ENCODE assay signal across 7 cellular contexts in the genomic region with DNA sequence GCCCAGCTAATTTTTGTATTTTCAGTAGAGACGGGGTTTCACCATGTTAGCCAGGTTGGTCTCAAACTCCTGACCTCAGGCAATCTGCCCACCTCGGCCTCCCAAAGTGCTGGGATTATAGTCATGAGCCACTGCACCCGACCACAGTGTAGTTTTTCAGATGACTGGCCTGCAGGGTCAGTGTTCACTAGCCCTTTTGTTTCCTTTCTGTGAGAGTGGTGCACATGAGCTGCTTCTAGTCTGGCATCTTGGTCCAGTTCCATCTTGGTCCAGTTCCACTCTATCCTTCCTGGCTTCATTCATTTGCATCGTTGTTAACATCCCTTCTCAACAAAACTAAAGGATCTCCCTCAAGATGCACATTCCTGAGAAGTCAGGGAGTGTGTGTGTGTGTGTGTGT.
DNase-seq lines count a peak whose midpoint lies in the region; ATAC-seq lines count a peak whose summit lies in the region.
"Not testable (repeated sequence)": the region's sequence is repeated elsewhere in the genome, so short reads cannot be mapped to it uniquely, and the experiment has no call there.

No MANE protein-coding gene starts in this region.

- not testable (repeated sequence) for H3K4me3 Mint-ChIP-seq in central memory CD8-positive, alpha-beta T cell

- in situ Hi-C loops in SK-MEL-5 (cut with HindIII; ENCODE audit: low pct_unique_long_range_greater_than_20kb, low sequenced_read_pairs) = not testable (repeated sequence)

- not testable (repeated sequence) for H3K9me3 Mint-ChIP-seq in central memory CD8-positive, alpha-beta T cell

- not testable (repeated sequence) for H3K36me3 Mint-ChIP-seq in central memory CD8-positive, alpha-beta T cell (ENCODE audit: insufficient read depth)

- ATAC-seq in central memory CD8-positive, alpha-beta T cell (replicated peaks; ENCODE audit: extremely low read depth, poor library complexity, severe bottlenecking) = not testable (repeated sequence)

- H3K4me1 Mint-ChIP-seq in central memory CD8-positive, alpha-beta T cell = not testable (repeated sequence)

- not testable (repeated sequence) for H3K27me3 Mint-ChIP-seq in central memory CD8-positive, alpha-beta T cell

- H3K27ac Mint-ChIP-seq in central memory CD8-positive, alpha-beta T cell (ENCODE audit: low read depth) = peak overlapping the region; percentile 27

- DNase-seq in Ammon's horn (ENCODE audit: low spot score) (peak; percentile 80), SK-MEL-5 (ENCODE audit: low read depth, low spot score) (peak; percentile 54), globus pallidus (ENCODE audit: low spot score) (peak; percentile 83), inferior parietal cortex (ENCODE audit: extremely low spot score) (peak; percentile 54), midbrain (lab: John Stamatoyannopoulos, UW) (peak; percentile 70), putamen (ENCODE audit: low spot score) (peak; percentile 66)
- DNase-seq in central memory CD8-positive, alpha-beta T cell (ENCODE audit: low spot score in 2 of 2) = not testable (repeated sequence)
